20 cellular contexts compared by ENCODE assay signal in the genomic region with DNA sequence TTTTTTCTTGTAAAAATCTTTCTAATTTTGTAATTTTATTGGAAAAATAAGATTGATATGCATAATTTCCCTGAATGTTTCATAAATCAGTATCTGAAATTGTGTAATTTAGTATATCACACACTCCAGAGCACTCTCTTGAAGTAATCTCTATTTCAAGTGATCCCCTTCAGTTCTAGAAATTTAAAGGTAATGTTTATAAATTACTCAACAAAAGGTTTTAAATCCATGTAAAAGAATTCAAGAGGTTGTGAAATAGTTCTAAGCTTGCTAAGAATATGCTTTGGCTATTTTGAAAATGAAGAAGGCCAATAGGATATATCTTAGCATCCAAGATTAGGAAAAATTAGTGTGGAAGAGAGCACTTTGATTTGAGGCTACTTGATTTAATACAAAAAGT.
"Had no signal": no experiment of that assay in that cellular context is flagged by ENCODE, and none has a peak within 500 bp of the region (broad histone marks: within the 10 kb centered on the region; RNA-seq: fewer than 3 reads in every experiment).

No MANE protein-coding gene starts in this region.

- H3K27ac ChIP-seq: SJSA1 had no signal

- H3K9me3 ChIP-seq: MG63, SJSA1 had no signal

- H3K27me3 ChIP-seq: MG63, SJSA1 had no signal

- H3K4me3 ChIP-seq: MG63, SJSA1, SK-N-MC had no signal

- DNase-seq: KBM-7, MG63, NCI-H1092, NCI-H1105 treated with DMSO at 0.1 percent for 48 hours, NCI-H1417 treated with DMSO at 0.1 percent for 48 hours, NCI-H146, NCI-H1694 treated with DMSO at 0.1 percent for 48 hours, NCI-H1930, NCI-H2081, NCI-H2107, NCI-H2227 treated with DMSO at 0.1 percent for 48 hours, NCI-H524, NCI-H526 treated with DMSO at 0.1 percent for 48 hours, NCI-H774, Right ventricle myocardium superior, RPMI8226, SIG-M5 had no signal

- FAIRE-seq: RCC 7860 had no signal
